Comparison of ENCODE assay signal across 39 cellular contexts in genomic region chr1:230339033-230339432, GRCh38.
"Had no signal": no experiment of that assay in that cellular context is flagged by ENCODE, and none has a peak within 500 bp of the region (broad histone marks: within the 10 kb centered on the region; RNA-seq: fewer than 3 reads in every experiment).

No MANE protein-coding gene starts in this region.

- H3K4me3 ChIP-seq: adrenal gland, ascending aorta, body of pancreas, breast epithelium, cardiac muscle cell had no signal

- H3K9me3 ChIP-seq: adrenal gland, ascending aorta, body of pancreas, breast epithelium had no signal

- ATAC-seq: activated naive CD4-positive, alpha-beta T cell treated with anti-CD3 and anti-CD28 coated beads, Interleukin-2, amount 50 U/mL, for 72 hours; activated naive CD8-positive, alpha-beta T cell treated with anti-CD3 and anti-CD28 coated beads, Interleukin-2, amount 50 U/mL, for 24 hours; activated T-cell treated with anti-CD3 and anti-CD28 coated beads, Interleukin-2, amount 50 U/mL, for 4 hours; activated T-cell treated with anti-CD3 and anti-CD28 coated beads, Interleukin-2, amount 50 U/mL, for 72 hours; activated T-helper 17 cell treated with anti-CD3 and anti-CD28 coated beads, Interleukin-2, amount 50 U/mL, for 72 hours; body of pancreas had no signal

- H3K9me3 Mint-ChIP-seq: activated naive CD4-positive, alpha-beta T cell treated with anti-CD3 and anti-CD28 coated beads for 36 hours; activated naive CD4-positive, alpha-beta T cell treated with anti-CD3 and anti-CD28 coated beads, Interleukin-2, amount 10 ng/mL, durations not matched to agents 7 days and 5 days; activated naive CD4-positive, alpha-beta T cell treated with anti-CD3 and anti-CD28 coated beads, Interleukin-2, amount 50 U/mL, for 24 hours; activated naive CD4-positive, alpha-beta T cell treated with anti-CD3 and anti-CD28 coated beads, Interleukin-2, amount 50 U/mL, for 72 hours; activated naive CD8-positive, alpha-beta T cell treated with anti-CD3 and anti-CD28 coated beads for 36 hours; activated naive CD8-positive, alpha-beta T cell treated with anti-CD3 and anti-CD28 coated beads, Interleukin-2, amount 10 ng/mL, durations not matched to agents 7 days and 5 days; activated naive CD8-positive, alpha-beta T cell treated with anti-CD3 and anti-CD28 coated beads, Interleukin-2, amount 50 U/mL, for 24 hours; activated T-cell treated with anti-CD3 and anti-CD28 coated beads, Interleukin-2, amount 50 U/mL, for 24 hours; activated T-cell treated with anti-CD3 and anti-CD28 coated beads, Interleukin-2, amount 50 U/mL, for 4 hours; activated T-cell treated with anti-CD3 and anti-CD28 coated beads, Interleukin-2, amount 50 U/mL, for 72 hours; activated T-helper 1 cell treated with anti-CD3 and anti-CD28 coated beads, Interleukin-12 subunit alpha, Interleukin-12 subunit beta, Interleukin-2, Interleukin-4 antibody, amounts not matched to agents 30 ng/mL and 10 ng/mL and 1 ng/mL, durations not matched to agents 14 hours and 24 hours and 36 hours; activated T-helper 17 cell treated with anti-CD3 and anti-CD28 coated beads, Interleukin-2, amount 50 U/mL, for 72 hours; activated T-helper 2 cell treated with anti-CD3 and anti-CD28 coated beads, Interferon-gamma antibody, Interleukin-2, Interleukin-4, amounts not matched to agents 10 μg/mL and 5 μg/mL and 100 μg/mL, durations not matched to agents 14 hours and 24 hours and 36 hours; central memory CD8-positive, alpha-beta T cell had no signal

- H3K27me3 Mint-ChIP-seq: brain had no signal

- H3K36me3 Mint-ChIP-seq: activated naive CD4-positive, alpha-beta T cell treated with anti-CD3 and anti-CD28 coated beads, Interleukin-2, amount 10 ng/mL, durations not matched to agents 7 days and 5 days; activated naive CD4-positive, alpha-beta T cell treated with anti-CD3 and anti-CD28 coated beads, Interleukin-2, amount 50 U/mL, for 24 hours; activated naive CD4-positive, alpha-beta T cell treated with anti-CD3 and anti-CD28 coated beads, Interleukin-2, amount 50 U/mL, for 72 hours; activated naive CD8-positive, alpha-beta T cell; activated naive CD8-positive, alpha-beta T cell treated with anti-CD3 and anti-CD28 coated beads for 36 hours; activated naive CD8-positive, alpha-beta T cell treated with anti-CD3 and anti-CD28 coated beads, Interleukin-2, amount 10 ng/mL, durations not matched to agents 7 days and 5 days had no signal

- FAIRE-seq: astrocyte, bronchial epithelial cell had no signal

- H3K4me1 ChIP-seq: ascending aorta, body of pancreas, breast epithelium had no signal

- H3K4me3 Mint-ChIP-seq: activated naive CD4-positive, alpha-beta T cell treated with anti-CD3 and anti-CD28 coated beads for 36 hours; activated naive CD4-positive, alpha-beta T cell treated with anti-CD3 and anti-CD28 coated beads, Interleukin-2, amount 10 ng/mL, durations not matched to agents 7 days and 5 days; activated naive CD4-positive, alpha-beta T cell treated with anti-CD3 and anti-CD28 coated beads, Interleukin-2, amount 50 U/mL, for 24 hours; activated naive CD8-positive, alpha-beta T cell; activated naive CD8-positive, alpha-beta T cell treated with anti-CD3 and anti-CD28 coated beads for 36 hours; activated naive CD8-positive, alpha-beta T cell treated with anti-CD3 and anti-CD28 coated beads, Interleukin-2, amount 10 ng/mL, durations not matched to agents 7 days and 5 days; activated naive CD8-positive, alpha-beta T cell treated with anti-CD3 and anti-CD28 coated beads, Interleukin-2, amount 50 U/mL, for 24 hours; activated T-cell treated with anti-CD3 and anti-CD28 coated beads, Interleukin-2, amount 50 U/mL, for 24 hours; activated T-cell treated with anti-CD3 and anti-CD28 coated beads, Interleukin-2, amount 50 U/mL, for 4 hours; activated T-cell treated with anti-CD3 and anti-CD28 coated beads, Interleukin-2, amount 50 U/mL, for 72 hours; activated T-helper 1 cell treated with anti-CD3 and anti-CD28 coated beads, Interleukin-12 subunit alpha, Interleukin-12 subunit beta, Interleukin-2, Interleukin-4 antibody, amounts not matched to agents 30 ng/mL and 10 ng/mL and 1 ng/mL, durations not matched to agents 14 hours and 24 hours and 36 hours; activated T-helper 17 cell treated with anti-CD3 and anti-CD28 coated beads, Interleukin-2, amount 50 U/mL, for 72 hours; brain; central memory CD8-positive, alpha-beta T cell had no signal

- H3K27ac ChIP-seq: adrenal gland, ascending aorta, body of pancreas, brain microvascular endothelial cell, breast epithelium, cardiac muscle cell had no signal

- DNase-seq: activated effector memory CD4-positive, alpha-beta T cell treated with anti-CD3 and anti-CD28 coated beads, Interleukin-2, amount 50 U/mL, for 16 hours; activated effector memory CD4-positive, alpha-beta T cell treated with Interleukin-2 at 50 U/mL for 16 hours; activated gamma-delta T cell; activated gamma-delta T cell treated with Interleukin-2 at 50 U/mL for 16 hours; activated naive CD4-positive, alpha-beta T cell; activated naive CD4-positive, alpha-beta T cell treated with anti-CD3 and anti-CD28 coated beads for 36 hours; activated naive CD4-positive, alpha-beta T cell treated with anti-CD3 and anti-CD28 coated beads, Interleukin-2, amount 10 ng/mL, durations not matched to agents 7 days and 5 days; activated naive CD4-positive, alpha-beta T cell treated with anti-CD3 and anti-CD28 coated beads, Interleukin-2, amount 50 U/mL, for 16 hours; activated naive CD4-positive, alpha-beta T cell treated with Interleukin-2 at 50 U/mL for 16 hours; activated naive CD8-positive, alpha-beta T cell treated with anti-CD3 and anti-CD28 coated beads for 36 hours; activated naive CD8-positive, alpha-beta T cell treated with anti-CD3 and anti-CD28 coated beads, Interleukin-2, amount 10 ng/mL, durations not matched to agents 7 days and 5 days; activated naive CD8-positive, alpha-beta T cell treated with anti-CD3 and anti-CD28 coated beads, Interleukin-2, amount 50 U/mL, for 24 hours; activated T-cell treated with anti-CD3 and anti-CD28 coated beads, Interleukin-2, amount 50 U/mL, for 1 hour; activated T-cell treated with anti-CD3 and anti-CD28 coated beads, Interleukin-2, amount 50 U/mL, for 24 hours; activated T-cell treated with anti-CD3 and anti-CD28 coated beads, Interleukin-2, amount 50 U/mL, for 4 hours; activated T-cell treated with anti-CD3 and anti-CD28 coated beads, Interleukin-2, amount 50 U/mL, for 48 hours; activated T-cell treated with anti-CD3 and anti-CD28 coated beads, Interleukin-2, amount 50 U/mL, for 72 hours; adrenal gland; amniotic stem cell; amygdala; anterior cingulate cortex; body of pancreas; brain microvascular endothelial cell; caudate nucleus; central memory CD4-positive, alpha-beta T cell; cerebellar nuclear complex had no signal

- H3K27me3 ChIP-seq: adrenal gland, ascending aorta, body of pancreas, brain microvascular endothelial cell, cardiac muscle cell had no signal

- H3K36me3 ChIP-seq: adrenal gland, ascending aorta, brain microvascular endothelial cell, breast epithelium, cardiac muscle cell had no signal

- H3K4me1 Mint-ChIP-seq: activated naive CD4-positive, alpha-beta T cell treated with anti-CD3 and anti-CD28 coated beads, Interleukin-2, amount 10 ng/mL, durations not matched to agents 7 days and 5 days; activated naive CD4-positive, alpha-beta T cell treated with anti-CD3 and anti-CD28 coated beads, Interleukin-2, amount 50 U/mL, for 24 hours; activated naive CD8-positive, alpha-beta T cell treated with anti-CD3 and anti-CD28 coated beads for 36 hours; activated naive CD8-positive, alpha-beta T cell treated with anti-CD3 and anti-CD28 coated beads, Interleukin-2, amount 10 ng/mL, durations not matched to agents 7 days and 5 days; activated naive CD8-positive, alpha-beta T cell treated with anti-CD3 and anti-CD28 coated beads, Interleukin-2, amount 50 U/mL, for 24 hours; activated T-helper 17 cell treated with anti-CD3 and anti-CD28 coated beads, Interleukin-2, amount 50 U/mL, for 72 hours; central memory CD8-positive, alpha-beta T cell had no signal

- H3K27ac Mint-ChIP-seq: activated naive CD4-positive, alpha-beta T cell treated with anti-CD3 and anti-CD28 coated beads for 36 hours; activated naive CD4-positive, alpha-beta T cell treated with anti-CD3 and anti-CD28 coated beads, Interleukin-2, amount 10 ng/mL, durations not matched to agents 7 days and 5 days; activated naive CD4-positive, alpha-beta T cell treated with anti-CD3 and anti-CD28 coated beads, Interleukin-2, amount 50 U/mL, for 24 hours; activated naive CD4-positive, alpha-beta T cell treated with anti-CD3 and anti-CD28 coated beads, Interleukin-2, amount 50 U/mL, for 72 hours; activated naive CD8-positive, alpha-beta T cell; activated naive CD8-positive, alpha-beta T cell treated with anti-CD3 and anti-CD28 coated beads for 36 hours; activated naive CD8-positive, alpha-beta T cell treated with anti-CD3 and anti-CD28 coated beads, Interleukin-2, amount 10 ng/mL, durations not matched to agents 7 days and 5 days; activated naive CD8-positive, alpha-beta T cell treated with anti-CD3 and anti-CD28 coated beads, Interleukin-2, amount 50 U/mL, for 24 hours; activated T-cell treated with anti-CD3 and anti-CD28 coated beads, Interleukin-2, amount 50 U/mL, for 24 hours; activated T-cell treated with anti-CD3 and anti-CD28 coated beads, Interleukin-2, amount 50 U/mL, for 72 hours; activated T-helper 1 cell treated with anti-CD3 and anti-CD28 coated beads, Interleukin-12 subunit alpha, Interleukin-12 subunit beta, Interleukin-2, Interleukin-4 antibody, amounts not matched to agents 30 ng/mL and 10 ng/mL and 1 ng/mL, durations not matched to agents 14 hours and 24 hours and 36 hours; activated T-helper 17 cell treated with anti-CD3 and anti-CD28 coated beads, Interleukin-2, amount 50 U/mL, for 72 hours; activated T-helper 2 cell treated with anti-CD3 and anti-CD28 coated beads, Interferon-gamma antibody, Interleukin-2, Interleukin-4, amounts not matched to agents 10 μg/mL and 5 μg/mL and 100 μg/mL, durations not matched to agents 14 hours and 24 hours and 36 hours; brain had no signal
